18 cellular contexts compared by ENCODE assay signal in genomic region chr19:29702161-29702957, GRCh38.
"Had no signal": no experiment of that assay in that cellular context is flagged by ENCODE, and none has a peak within 500 bp of the region (broad histone marks: within the 10 kb centered on the region; RNA-seq: fewer than 3 reads in every experiment).

No MANE protein-coding gene starts in this region.

- H3K27ac ChIP-seq: adrenal gland, esophagus squamous epithelium, sigmoid colon, tibial nerve, vagina had no signal

- H3K27me3 ChIP-seq: adrenal gland, esophagus squamous epithelium, sigmoid colon, tibial nerve, vagina had no signal

- DNase-seq: activated B cell treated with CpG ODN at 0.5 μM for 24 hours; activated CD4-positive, alpha-beta memory T cell treated with anti-CD3 and anti-CD28 coated beads for 36 hours; activated CD4-positive, alpha-beta T cell treated with anti-CD3 and anti-CD28 coated beads for 4 hours; activated naive CD4-positive, alpha-beta T cell treated with anti-CD3 and anti-CD28 coated beads for 36 hours; adrenal gland; dermis blood vessel endothelial cell; effector memory CD4-positive, alpha-beta T cell; esophagus squamous epithelium; naive B cell; sigmoid colon; stimulated activated CD4-positive, alpha-beta T cell treated with anti-CD3 and anti-CD28 coated beads, Interleukin-12 subunit alpha, Interleukin-12 subunit beta, amount 100 ng/mL, for 4 hours; stimulated activated CD4-positive, alpha-beta T cell treated with anti-CD3 and anti-CD28 coated beads, Interleukin-1b, Interleukin-23, amount 100 ng/mL, for 48 hours; stimulated activated CD8-positive, alpha-beta memory T cell treated with anti-CD3 and anti-CD28 coated beads, Interleukin-4, amount 100 ng/mL, for 48 hours; stimulated activated naive CD4-positive, alpha-beta T cell treated with Interleukin-2 at 50 U/mL for 16 hours; T-helper 1 cell; T-helper 9 cell had no signal

- H3K4me3 ChIP-seq: adrenal gland, esophagus squamous epithelium, sigmoid colon, tibial nerve, vagina had no signal

- H3K4me1 ChIP-seq: esophagus squamous epithelium, sigmoid colon, vagina had no signal

- H3K9me3 ChIP-seq: adrenal gland, esophagus squamous epithelium, sigmoid colon, tibial nerve, vagina had no signal
